1 cellular context compared by ENCODE assay signal in genomic region chr20:1622450-1622849, GRCh38.
A peak's percentile ranks its signal among the peaks of the same experiment; 100 is the strongest.
TF ChIP-seq lines count a peak whose summit lies in the region.

No MANE protein-coding gene starts in this region.

TF ChIP-seq in GM12878, 131 proteins besides CTCF, POLR2A, EP300 and RAD21 (continued from another document):
- TF ChIP-seq NKRF (conservative IDR thresholded peaks at IDR 0.05), result no peak
- TF ChIP-seq IRF4 (IDR thresholded peaks at IDR 0.05; ENCODE audit: low read depth, low read length), result peak; percentile 78
- TF ChIP-seq RB1 (IDR thresholded peaks at IDR 0.05; ENCODE audit: borderline replicate concordance), result no peak
- TF ChIP-seq HDGF (IDR thresholded peaks at IDR 0.05), result peak; percentile 48; the same call in 1 of the 2 replicates
- TF ChIP-seq ATF7 (IDR thresholded peaks at IDR 0.05; ENCODE audit: low read depth), result peak; percentile 62
- no peak for TF ChIP-seq KLF5 (IDR thresholded peaks at IDR 0.05; ENCODE audit: partially characterized antibody)
- TF ChIP-seq JUNB (IDR thresholded peaks at IDR 0.05), result no peak
- TF ChIP-seq SIX5 (IDR thresholded peaks at IDR 0.05; ENCODE audit: low read depth, low read length, severe bottlenecking), result no peak
- no peak for TF ChIP-seq CEBPZ (IDR thresholded peaks at IDR 0.05; ENCODE audit: low read depth, low read length)
- TF ChIP-seq RAD51 (IDR thresholded peaks at IDR 0.05), result peak; percentile 25; the same call in 1 of the 2 replicates
- TF ChIP-seq CHD4 (IDR thresholded peaks at IDR 0.05), result no peak
- TF ChIP-seq POLR2AphosphoS5 (IDR thresholded peaks at IDR 0.05; ENCODE audit: low read length), result no peak
- TF ChIP-seq KDM1A (IDR thresholded peaks at IDR 0.05; ENCODE audit: borderline replicate concordance), result no peak
